8 cellular contexts compared by ENCODE assay signal in genomic region chr9:33778700-33779351, GRCh38. TPM values are rescaled to one million over a fixed set of nuclear protein-coding genes. Genes with fewer than 3 reads are reported as not detected.
DNase-seq lines count a peak whose midpoint lies in the region; ATAC-seq and TF ChIP-seq lines count a peak whose summit lies in the region.

No MANE protein-coding gene starts in this region.

- H3K9ac ChIP-seq in skeletal muscle satellite cell (ENCODE audit: low read depth, low read length): no peak overlapping the region

- no peaks in the 10 kb centered on the region for H3K27me3 ChIP-seq in adrenal gland
- no peaks in the 10 kb centered on the region for H3K27me3 ChIP-seq in right cardiac atrium (ENCODE audit: control insufficient read depth, insufficient read depth)
- no peaks in the 10 kb centered on the region for H3K27me3 ChIP-seq in skeletal muscle satellite cell (ENCODE audit: control insufficient read depth, insufficient read depth, low read length)

- H3K9me3 ChIP-seq in adrenal gland (replicated peaks in 1 of 3): no peaks in the 10 kb centered on the region
- H3K9me3 ChIP-seq in right cardiac atrium (ENCODE audit: control insufficient read depth, low read length): no peaks in the 10 kb centered on the region
- H3K9me3 ChIP-seq in skeletal muscle satellite cell (replicated peaks; ENCODE audit: low read length): no peaks in the 10 kb centered on the region

- H3K4me3 ChIP-seq in adrenal gland (no peak overlapping the region), right cardiac atrium (ENCODE audit: low read length) (no peak overlapping the region), skeletal muscle satellite cell (ENCODE audit: low read length) (no peak overlapping the region)

- peak; percentile 62 for DNase-seq in DMS114 treated with DMSO at 0.1 percent for 48 hours (lab: John Stamatoyannopoulos, UW; ENCODE audit: unreplicated experiment)
- peak; percentile 67 for DNase-seq in LoVo (ENCODE audit: low spot score)
- peak; percentile 70 for DNase-seq in SK-N-DZ (ENCODE audit: low spot score)
- DNase-seq in adrenal gland: peak; percentile 32 to 69 (median 36)
- DNase-seq in right cardiac atrium: no peak

- no peaks in the 10 kb centered on the region for H3K4me1 ChIP-seq in adrenal gland (replicated peaks in 1 of 2)
- no peaks in the 10 kb centered on the region for H3K4me1 ChIP-seq in right cardiac atrium (ENCODE audit: control insufficient read depth, insufficient read depth, low read length)
- H3K4me1 ChIP-seq in skeletal muscle satellite cell (ENCODE audit: control insufficient read depth, insufficient read depth, low read length): peaks cover 34% of the 10 kb centered on the region

- intact Hi-C loops in adrenal gland (cut with DNase I) (no loop called here), right cardiac atrium (cut with DNase I) (no loop called here)

- ATAC-seq in GM21528 (IDR thresholded peaks at IDR 0.05; ENCODE audit: low FRiP score, unreplicated experiment): peak; percentile 60
- peak; percentile 75 to 79 for ATAC-seq in right cardiac atrium
- no peak for ATAC-seq in GM21381 (IDR thresholded peaks at IDR 0.05; ENCODE audit: unreplicated experiment)

- no peak overlapping the region for H3K27ac ChIP-seq in adrenal gland
- no peak overlapping the region for H3K27ac ChIP-seq in right cardiac atrium (ENCODE audit: low read length)

- WGBS in adrenal gland, 4 donors: 15 to 17% (median 16%) methylated on average over 6 of the region's 6 CpGs
- WGBS in right cardiac atrium: 17% methylated on average over 6 of the region's 6 CpGs

- no peak for TF ChIP-seq POLR2A in adrenal gland (IDR thresholded peaks at IDR 0.05)

- peak; percentile 43 to 73 (median 56) for TF ChIP-seq CTCF in adrenal gland (IDR thresholded peaks at IDR 0.05)

- H3K4me2 ChIP-seq in skeletal muscle satellite cell (ENCODE audit: low read length): peak overlapping the region; percentile 6

- H3K36me3 ChIP-seq in adrenal gland (replicated peaks in 1 of 2) (no peaks in the 10 kb centered on the region), skeletal muscle satellite cell (ENCODE audit: insufficient read depth, low read length) (no peaks in the 10 kb centered on the region)

RNA-seq across cellular contexts. Expression of gene PRSS3, which starts 16.5 kb away (rescaled TPM):
- 7.3 and 9.3 TPM in 2 replicates for polyA plus RNA-seq in SK-N-DZ (2014; cell fraction: cytosol; rRNA removed)
- 2.3 and 2.9 TPM in 2 replicates for polyA plus RNA-seq in SK-N-DZ (2014; cell fraction: nucleus; rRNA removed)
- 1 to 10 TPM in 5 of 8 donors, not detected in 3; 1.1 to 5.5 (median 1.8) TPM for total RNA-seq in adrenal gland
- 1 to 10 TPM; 3.7 to 5.8 (median 4.4) TPM for polyA plus RNA-seq in adrenal gland
- total RNA-seq in right cardiac atrium: not detected
- polyA plus RNA-seq in right cardiac atrium: not detected
- 10.9 and 16.5 TPM in 2 replicates for total RNA-seq in skeletal muscle satellite cell (2012; rRNA removed)

RNA-seq across cellular contexts. Expression of gene UBE2R2, which starts 38.1 kb away (rescaled TPM):
- polyA plus RNA-seq in SK-N-DZ (2014; cell fraction: cytosol; rRNA removed): 44.1 and 44.9 TPM in 2 replicates
- polyA plus RNA-seq in SK-N-DZ (2014; cell fraction: nucleus; rRNA removed): 18.8 and 22.8 TPM in 2 replicates
- total RNA-seq in adrenal gland (10 to 100 TPM; 18.7 to 46.7 (median 28.2) TPM), right cardiac atrium (10 to 100 TPM; 34.9 to 43.8 (median 38.6) TPM)
- polyA plus RNA-seq in adrenal gland (10 to 100 TPM; 12.8 to 34.6 (median 14.1) TPM), right cardiac atrium (23.9 TPM)
- total RNA-seq in skeletal muscle satellite cell (2012; rRNA removed): 12.2 and 13.9 TPM in 2 replicates

Comparison
In these comparisons a context has a peak if more than half of its experiments do, and no peak if none do; other contexts are left out.
1. DNase-seq: peak in DMS114 treated with DMSO at 0.1 percent for 48 hours (single experiment), LoVo (single experiment), SK-N-DZ (single experiment) and adrenal gland (7 of 7); none in right cardiac atrium (0 of 3).